ENCODE assay signal across 7 cellular contexts in genomic region chr2:44170337-44170736, GRCh38. TPM values are rescaled to one million over a fixed set of nuclear protein-coding genes. Genes with fewer than 3 reads are reported as not detected.
DNase-seq lines count a peak whose midpoint lies in the region; ATAC-seq and TF ChIP-seq lines count a peak whose summit lies in the region.

No MANE protein-coding gene starts in this region.

- peak overlapping the region; percentile 99 for H3K4me3 Mint-ChIP-seq in dendritic cell treated with granulocyte-macrophage colony-stimulating factor and Interleukin-4, amounts not matched to agents 40 ng/mL and 50 ng/mL, for 4 days
- H3K4me3 Mint-ChIP-seq in naive B cell = peak overlapping the region; percentile 93 to 99 (median 96)

- TF ChIP-seq CTCF in NB4 (IDR thresholded peaks at IDR 0.05; ENCODE audit: low read depth, low read length) = no peak

- no peak for ATAC-seq in naive B cell (ENCODE audit: low read depth in 2 of 2)
- no peak for ATAC-seq in GM18909 (IDR thresholded peaks at IDR 0.05; ENCODE audit: poor library complexity, unreplicated experiment)

- peak; percentile 47 for DNase-seq in GM04503 (ENCODE audit: low read depth)
- DNase-seq in NB4 (ENCODE audit: low read depth) = peak; percentile 55
- no peak for DNase-seq in naive B cell
- no peak for DNase-seq in NCI-H526 (lab: John Stamatoyannopoulos, UW)
- DNase-seq in NCI-H226 = no peak

- H3K4me3 ChIP-seq in NB4 (ENCODE audit: low read depth, low read length) = peak overlapping the region; percentile 92

- TF ChIP-seq POLR2A in NB4 (IDR thresholded peaks at IDR 0.05; ENCODE audit: extremely low read depth, insufficient read length) = no peak

- H3K27ac Mint-ChIP-seq in dendritic cell treated with granulocyte-macrophage colony-stimulating factor and Interleukin-4, amounts not matched to agents 40 ng/mL and 50 ng/mL, for 4 days = peak overlapping the region; percentile 99
- peak overlapping the region in 5 of 6 donors; percentile 38 to 98 (median 96) for H3K27ac Mint-ChIP-seq in naive B cell

- intact Hi-C loops in dendritic cell treated with granulocyte-macrophage colony-stimulating factor and Interleukin-4, amounts not matched to agents 40 ng/mL and 50 ng/mL, for 4 days (cut with micrococcal nuclease) = loop anchor here (10.0 kb wide), 2 partner anchors 54 to 176 kb away; partner anchors contain the start of gene LRPPRC

- H3K27me3 Mint-ChIP-seq in dendritic cell treated with granulocyte-macrophage colony-stimulating factor and Interleukin-4, amounts not matched to agents 40 ng/mL and 50 ng/mL, for 4 days = no peaks in the 10 kb centered on the region
- H3K27me3 Mint-ChIP-seq in naive B cell = no peaks in the 10 kb centered on the region

- peaks cover 28% of the 10 kb centered on the region for H3K36me3 Mint-ChIP-seq in dendritic cell treated with granulocyte-macrophage colony-stimulating factor and Interleukin-4, amounts not matched to agents 40 ng/mL and 50 ng/mL, for 4 days (ENCODE audit: low read depth)
- H3K36me3 Mint-ChIP-seq in naive B cell = peaks cover 5 to 15% of the 10 kb centered on the region in 2 donors

- H3K9me3 Mint-ChIP-seq in dendritic cell treated with granulocyte-macrophage colony-stimulating factor and Interleukin-4, amounts not matched to agents 40 ng/mL and 50 ng/mL, for 4 days = no peaks in the 10 kb centered on the region
- H3K9me3 Mint-ChIP-seq in naive B cell = no peaks in the 10 kb centered on the region

- H3K4me1 Mint-ChIP-seq in dendritic cell treated with granulocyte-macrophage colony-stimulating factor and Interleukin-4, amounts not matched to agents 40 ng/mL and 50 ng/mL, for 4 days (ENCODE audit: low read depth) = peaks cover 45% of the 10 kb centered on the region
- H3K4me1 Mint-ChIP-seq in naive B cell = peaks cover 28 to 57% (median 51%) of the 10 kb centered on the region in 3 donors

RNA-seq across cellular contexts. Expression of gene PPM1B, which starts 1.7 kb away (rescaled TPM):
- 10 to 100 TPM; 45.1 to 74.3 (median 54.9) TPM for polyA plus RNA-seq in naive B cell (ENCODE audit: low read depth in 6 of 6)

Comparison
In these comparisons a context has a peak if more than half of its experiments do, and no peak if none do; other contexts are left out.
1. DNase-seq: peak in GM04503 (single experiment) and NB4 (single experiment); none in naive B cell (single experiment), NCI-H526 (0 of 2) and NCI-H226 (single experiment).